9 cellular contexts compared by ENCODE assay signal in the genomic region with DNA sequence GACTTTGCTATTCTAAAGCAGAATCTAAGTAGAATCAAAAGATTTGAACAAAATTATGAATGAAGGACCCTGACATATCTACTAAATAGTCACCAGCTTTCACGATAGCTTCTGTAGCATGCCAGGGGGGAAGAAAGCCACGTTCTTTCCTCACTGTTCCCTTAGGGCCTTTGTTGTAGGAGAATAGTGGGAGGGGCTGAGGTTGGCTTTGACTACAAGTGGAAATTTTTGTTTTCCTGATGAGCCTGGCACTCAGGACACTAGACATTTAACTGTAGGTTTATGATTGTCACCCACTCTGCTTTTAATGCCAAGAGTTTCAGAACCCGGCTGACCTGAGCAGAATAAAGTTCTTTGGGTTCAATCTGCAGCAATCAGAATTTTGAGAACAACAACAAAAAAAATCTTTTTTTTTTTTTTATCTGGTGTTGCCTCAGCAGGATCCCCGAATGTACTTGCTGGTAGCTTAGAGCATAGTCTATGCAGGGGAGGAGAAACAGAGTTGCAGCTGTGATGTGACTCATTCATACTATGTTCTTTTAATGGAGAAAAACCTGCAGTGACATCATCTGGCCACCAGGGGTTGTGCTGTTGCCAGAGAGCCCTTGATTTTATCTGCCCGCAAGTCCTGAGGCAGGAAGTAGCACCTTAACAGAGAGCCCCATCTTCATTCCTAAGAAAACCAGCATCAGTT. TPM values are rescaled to one million over a fixed set of nuclear protein-coding genes. Genes with fewer than 3 reads are reported as not detected.
A peak's percentile ranks its signal among the peaks of the same experiment; 100 is the strongest.
DNase-seq lines count a peak whose midpoint lies in the region; ATAC-seq, FAIRE-seq and TF ChIP-seq lines count a peak whose summit lies in the region.
"Had no signal": no experiment of that assay in that cellular context is flagged by ENCODE, and none has a peak within 500 bp of the region (broad histone marks: within the 10 kb centered on the region; RNA-seq: fewer than 3 reads in every experiment).

No MANE protein-coding gene starts in this region.

- H3K79me1 ChIP-seq in H1 (ENCODE audit: low read depth, low read length): no peaks in the 10 kb centered on the region

- H3K14ac ChIP-seq in H1 (ENCODE audit: insufficient read length): no peak overlapping the region

- no peaks in the 10 kb centered on the region for H3K36me3 Mint-ChIP-seq in activated CD4-positive, alpha-beta T cell treated with anti-CD3 and anti-CD28 coated beads, Interleukin-2, amount 10 ng/mL, durations not matched to agents 24 days and 14 days (ENCODE audit: low read depth)

- H4K91ac ChIP-seq in H1 (replicated peaks; ENCODE audit: insufficient read length, low read length): no peak overlapping the region

- TF ChIP-seq CTCF in BJ (IDR thresholded peaks at IDR 0.05; ENCODE audit: insufficient read depth, low read depth, low read length) (peak; percentile 67), H1 (IDR thresholded peaks at IDR 0.05; ENCODE audit: control extremely low read depth in 1 of 3, insufficient read depth in 1 of 3, low read depth in 1 of 3, low read length in 3 of 3) (peak; percentile 57 to 84 (median 67)), mucosa of descending colon (IDR thresholded peaks at IDR 0.05) (peak; percentile 79)

- TF ChIP-seq EP300 in H1 (IDR thresholded peaks at IDR 0.05; ENCODE audit: borderline replicate concordance in 1 of 2, low read depth in 2 of 2, low read length in 2 of 2): no peak

- no peak overlapping the region for H3K56ac ChIP-seq in H1 (replicated peaks; ENCODE audit: insufficient read length, low read depth, low read length)

- no peak overlapping the region for H3K4me2 ChIP-seq in H1 (ENCODE audit: insufficient read depth in 1 of 2, low read depth in 2 of 2, low read length in 2 of 2)

- CTCF ChIA-PET in BJ (lab: Yijun Ruan, JAX): interaction anchor here (0.6 to 3.5 kb wide), 19 partner anchors 9 to 118 kb away, joined by 3 to 15 read pairs (median 4); partner anchors contain the start of genes HDDC2 and TPD52L1
- CTCF ChIA-PET in H1 (lab: Charles Lee; ENCODE audit: partially characterized antibody): interaction anchor here (0.6 to 5.4 kb wide), 43 partner anchors 9 to 1490 kb away, joined by 3 to 79 read pairs (median 4); partner anchors contain the start of gene TPD52L1

- H2BK20ac ChIP-seq in H1 (ENCODE audit: low read length): no peak overlapping the region

- H3K27ac ChIP-seq in H1 (ENCODE audit: low read depth, low read length): no peak overlapping the region

- intact Hi-C loops in activated CD4-positive, alpha-beta T cell treated with anti-CD3 and anti-CD28 coated beads, Interleukin-2, amount 10 ng/mL, durations not matched to agents 24 days and 14 days (cut with micrococcal nuclease): loop anchor here (2.0 to 5.0 kb wide), 2 partner anchors 110 to 577 kb away; partner anchors contain the start of gene HDDC2
- intact Hi-C loops in mucosa of descending colon (cut with DNase I, micrococcal nuclease): no loop called here

- H4K8ac ChIP-seq in H1 (ENCODE audit: extremely low read depth, insufficient read depth, low read length): no peak overlapping the region

- ATAC-seq in GM18868 (IDR thresholded peaks at IDR 0.05; ENCODE audit: unreplicated experiment): peak; percentile 98
- ATAC-seq in HG03064 (IDR thresholded peaks at IDR 0.05; ENCODE audit: low read depth, unreplicated experiment): peak; percentile 97
- ATAC-seq in mucosa of descending colon: peak; percentile 95
- ATAC-seq in stimulated activated naive CD8-positive, alpha-beta T cell treated with anti-CD3 and anti-CD28 coated beads, Interleukin-15, Interleukin-2, amounts not matched to agents 100 U/mL and 50 U/mL, for 24 hours: peak; percentile 93

- no peak overlapping the region for H3K4ac ChIP-seq in H1 (replicated peaks; ENCODE audit: insufficient read length, low read depth, low read length)

- no peak overlapping the region; the same call in 1 of the 2 replicates for H3K18ac ChIP-seq in H1 (ENCODE audit: extremely low read depth, low read length)

- H3K27me3 ChIP-seq in BJ (ENCODE audit: control insufficient read depth, insufficient read depth, low read length) (no peaks in the 10 kb centered on the region), H1 (replicated peaks in 1 of 4; ENCODE audit: control insufficient read depth in 3 of 4, extremely low read depth in 1 of 4, insufficient read depth in 3 of 4, low read length in 3 of 4) (no peaks in the 10 kb centered on the region)

- no peak overlapping the region for H4K5ac ChIP-seq in H1 (ENCODE audit: insufficient read length, low read depth, low read length)

- H3K9me3 ChIP-seq in H1 (ENCODE audit: insufficient read depth in 2 of 2, low read depth in 1 of 2, low read length in 1 of 2) (no peaks in the 10 kb centered on the region), mucosa of descending colon (no peaks in the 10 kb centered on the region)

- TF ChIP-seq POLR2A in H1 (IDR thresholded peaks at IDR 0.05; ENCODE audit: control extremely low read depth in 1 of 2, low read depth in 2 of 2, low read length in 2 of 2): no peak

- H2BK12ac ChIP-seq in H1 (ENCODE audit: low read depth, low read length): no peak overlapping the region

- peak; percentile 70 to 74 for TF ChIP-seq RAD21 in H1 (IDR thresholded peaks at IDR 0.05 in 1 of 2, conservative IDR thresholded peaks at IDR 0.05 in 1 of 2; ENCODE audit: low read depth in 2 of 2, low read length in 2 of 2)

- peaks cover 2% of the 10 kb centered on the region for H3K4me1 Mint-ChIP-seq in activated CD4-positive, alpha-beta T cell treated with anti-CD3 and anti-CD28 coated beads, Interleukin-2, amount 10 ng/mL, durations not matched to agents 24 days and 14 days

- no peak overlapping the region for H2BK5ac ChIP-seq in H1 (ENCODE audit: low read depth, low read length)

- H2AFZ ChIP-seq in H1 (ENCODE audit: low read length): no peak overlapping the region

- no peak overlapping the region for H2BK15ac ChIP-seq in H1 (ENCODE audit: low read length)

- POLR2A ChIA-PET in BJ (lab: Charles Lee) (interaction anchor here (0.6 kb wide), 1 partner anchor 14 kb away, joined by 3 read pairs; no protein-coding TSS in a partner anchor), H1 (lab: Charles Lee; ENCODE audit: partially characterized antibody) (interaction anchor here (0.9 kb wide), 1 partner anchor 96 kb away, joined by 3 read pairs; no protein-coding TSS in a partner anchor)

- H3K23ac ChIP-seq in H1 (ENCODE audit: insufficient read length): no peak overlapping the region

- H2AK5ac ChIP-seq in H1 (ENCODE audit: low read depth, low read length): no peak overlapping the region

- DNase-seq in BJ (ENCODE audit: low read depth) (no peak), NCI-H2196 (lab: John Stamatoyannopoulos, UW; ENCODE audit: unreplicated experiment) (peak; percentile 38), H1 (ENCODE audit: low read depth in 1 of 2, low spot score in 2 of 2) (peak; percentile 66 to 67), mucosa of descending colon (peak in 2 of 3 donors; percentile 53 to 79)
- peak; percentile 85 for DNase-seq in activated CD4-positive, alpha-beta T cell treated with anti-CD3 and anti-CD28 coated beads, Interleukin-2, amount 10 ng/mL, durations not matched to agents 24 days and 14 days
- DNase-seq in stimulated activated naive CD8-positive, alpha-beta T cell treated with anti-CD3 and anti-CD28 coated beads, Interleukin-15, Interleukin-2, amounts not matched to agents 100 U/mL and 50 U/mL, for 24 hours: peak; percentile 48

- no peaks in the 10 kb centered on the region for H4K20me1 ChIP-seq in H1 (replicated peaks in 1 of 2; ENCODE audit: control insufficient read depth in 1 of 2, insufficient read depth in 2 of 2, low read length in 2 of 2)

- no peak overlapping the region for H3K27ac Mint-ChIP-seq in activated CD4-positive, alpha-beta T cell treated with anti-CD3 and anti-CD28 coated beads, Interleukin-2, amount 10 ng/mL, durations not matched to agents 24 days and 14 days

- H3K4me1 ChIP-seq in H1 (replicated peaks in 1 of 4; ENCODE audit: control insufficient read depth in 3 of 4, insufficient read depth in 4 of 4, low read length in 3 of 4) (peaks cover 0 to 10% (median 9%) of the 10 kb centered on the region in 4 experiments; a peak in 4 of 7 replicates), mucosa of descending colon (ENCODE audit: low read depth) (peaks cover 8% of the 10 kb centered on the region)

- no peaks in the 10 kb centered on the region for H3K9me3 Mint-ChIP-seq in activated CD4-positive, alpha-beta T cell treated with anti-CD3 and anti-CD28 coated beads, Interleukin-2, amount 10 ng/mL, durations not matched to agents 24 days and 14 days

- no peak overlapping the region for H3K9ac ChIP-seq in H1 (replicated peaks in 1 of 4; ENCODE audit: extremely low read depth in 1 of 4, low read depth in 3 of 4, low read length in 3 of 4)

- no peaks in the 10 kb centered on the region for H3K23me2 ChIP-seq in H1 (ENCODE audit: low read depth, low read length)

- H3K36me3 ChIP-seq in BJ (ENCODE audit: control insufficient read depth, insufficient read depth, low read length) (no peaks in the 10 kb centered on the region), H1 (ENCODE audit: control insufficient read depth in 2 of 4, insufficient read depth in 4 of 4, low read length in 3 of 4) (no peaks in the 10 kb centered on the region), mucosa of descending colon (ENCODE audit: low read depth) (no peaks in the 10 kb centered on the region)

- peak; percentile 91 for FAIRE-seq in H1 (lab: Jason Lieb, UNC)
- FAIRE-seq: TTC549 had no signal

- H3K4me3 ChIP-seq in BJ (ENCODE audit: low read depth, low read length): no peak overlapping the region
- H3K4me3 ChIP-seq in H1 (ENCODE audit: extremely low read depth in 1 of 4, insufficient read depth in 2 of 4, low read depth in 3 of 4, low read length in 4 of 4): no peak overlapping the region
- no peak overlapping the region for H3K4me3 ChIP-seq in mucosa of descending colon

- 55% methylated on average over 5 of the region's 5 CpGs; no CpG with 5 or more reads in 1 of the 2 experiments for WGBS in H1 (ENCODE audit: extremely low coverage in 1 of 2, insufficient coverage in 1 of 2, insufficient read length in 1 of 2, insufficient replicate concordance in 2 of 2, low coverage in 1 of 2, low lambda C conversion rate in 2 of 2, missing lambda C conversion rate in 1 of 2), 2 experiments

- H3K79me2 ChIP-seq in H1 (ENCODE audit: control insufficient read depth in 1 of 2, insufficient read depth in 2 of 2, low read length in 2 of 2): no peaks in the 10 kb centered on the region

- peaks cover 17% of the 10 kb centered on the region for H3K27me3 Mint-ChIP-seq in activated CD4-positive, alpha-beta T cell treated with anti-CD3 and anti-CD28 coated beads, Interleukin-2, amount 10 ng/mL, durations not matched to agents 24 days and 14 days

- no peak overlapping the region for H2BK120ac ChIP-seq in H1 (replicated peaks; ENCODE audit: low read depth, low read length)

- H3K4me3 Mint-ChIP-seq in activated CD4-positive, alpha-beta T cell treated with anti-CD3 and anti-CD28 coated beads, Interleukin-2, amount 10 ng/mL, durations not matched to agents 24 days and 14 days: no peak overlapping the region

RNA-seq across cellular contexts. Expression of gene TPD52L1, which starts 38.5 kb away (rescaled TPM):
- polyA plus RNA-seq in BJ (2011; rRNA removed) (155 and 163 TPM in 2 replicates), H1 (2011; rRNA removed) (14.2 and 14.3 TPM in 2 replicates)
- 17.0 and 24.1 TPM in 2 replicates for polyA minus RNA-seq in BJ (2011; rRNA and poly(A)+ RNA removed)
- not detected in 2 replicates for total RNA-seq in activated CD4-positive, alpha-beta T cell treated with anti-CD3 and anti-CD28 coated beads, Interleukin-2, amount 10 ng/mL, durations not matched to agents 24 days and 14 days
- total RNA-seq in H1 (2021; fragmentation: NEBNext Ultra II Directional; extraction: Animal tissue kit (Norgen Biotek cat#: 25700)): 7.4 and 9.6 TPM in 2 replicates
- 17.5 TPM for polyA plus RNA-seq in H1 (2011; cell fraction: cytosol; rRNA removed)
- 13.8 TPM for polyA plus RNA-seq in H1 (2011; cell fraction: nucleus; rRNA removed)
- polyA plus RNA-seq in H1 (2012, experiment 1 of 2): 10.0 to 12.2 TPM (median 11.0 TPM) in 4 replicates
- 3.2 TPM for polyA plus RNA-seq in H1 (2012, experiment 2 of 2)
- polyA plus RNA-seq in H1 (2013, experiment 1 of 2): 11.2 TPM
- polyA plus RNA-seq in H1 (2013, experiment 2 of 2): 12.6 TPM
- polyA minus RNA-seq in H1 (2011; rRNA and poly(A)+ RNA removed): 4.2 and 8.3 TPM in 2 replicates
- polyA minus RNA-seq in H1 (2011; cell fraction: cytosol; rRNA and poly(A)+ RNA removed): 5.3 TPM
- 5.0 TPM for polyA minus RNA-seq in H1 (2011; cell fraction: nucleus; rRNA and poly(A)+ RNA removed)
- 10 to 100 TPM; 12.1 to 23.9 (median 22.0) TPM for total RNA-seq in mucosa of descending colon
